ENCODE assay signal across 12 cellular contexts in the genomic region with DNA sequence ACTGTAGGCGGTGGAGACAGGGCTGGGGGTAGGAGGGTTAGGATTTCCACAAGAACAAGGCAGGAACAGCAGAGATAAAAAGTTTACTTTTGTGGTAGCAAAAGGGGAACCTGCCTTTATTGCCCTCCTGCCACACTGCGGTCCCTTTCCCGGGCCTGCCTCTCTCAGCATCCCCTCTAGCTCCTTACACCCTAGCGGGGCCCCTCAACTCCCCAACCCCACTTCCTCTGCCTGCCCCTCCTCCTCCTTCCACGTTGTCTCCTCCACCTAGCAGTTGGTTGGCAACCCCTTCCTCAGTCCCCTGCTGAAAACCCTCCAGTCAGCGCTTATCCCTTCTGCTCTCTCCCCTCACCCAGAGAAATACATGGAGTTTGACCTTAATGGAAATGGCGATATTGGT. TPM values are rescaled to one million over a fixed set of nuclear protein-coding genes. Genes with fewer than 3 reads are reported as not detected.
A peak's percentile ranks its signal among the peaks of the same experiment; 100 is the strongest.
DNase-seq lines count a peak whose midpoint lies in the region; ATAC-seq and TF ChIP-seq lines count a peak whose summit lies in the region.
"Had no signal": no experiment of that assay in that cellular context is flagged by ENCODE, and none has a peak within 500 bp of the region (broad histone marks: within the 10 kb centered on the region; RNA-seq: fewer than 3 reads in every experiment).

No MANE protein-coding gene starts in this region.

- H3K36me3 Mint-ChIP-seq in activated CD8-positive, alpha-beta memory T cell treated with anti-CD3 and anti-CD28 coated beads, Interleukin-2, amount 10 ng/mL, durations not matched to agents 7 days and 5 days: peaks cover 8% of the 10 kb centered on the region

- no peaks in the 10 kb centered on the region for H3K9me3 ChIP-seq in lower lobe of right lung
- H3K9me3 ChIP-seq: prostate gland had no signal

- H3K36me3 ChIP-seq in lower lobe of right lung: no peaks in the 10 kb centered on the region
- H3K36me3 ChIP-seq: prostate gland had no signal

- ATAC-seq in activated CD8-positive, alpha-beta memory T cell treated with anti-CD3 and anti-CD28 coated beads, Interleukin-2, amount 10 ng/mL, durations not matched to agents 7 days and 5 days: no peak
- ATAC-seq in lower lobe of right lung: no peak
- no peak for ATAC-seq in GM19463 (IDR thresholded peaks at IDR 0.05; ENCODE audit: unreplicated experiment)

- H3K27me3 ChIP-seq in HL-60 (ENCODE audit: insufficient read depth, poor library complexity, severe bottlenecking) (no peaks in the 10 kb centered on the region), lower lobe of right lung (ENCODE audit: low read depth) (no peaks in the 10 kb centered on the region)

- H3K27ac ChIP-seq in HL-60 (replicated peaks): peak overlapping the region; percentile 92
- H3K27ac ChIP-seq in lower lobe of right lung: peak overlapping the region; percentile 56
- H3K27ac ChIP-seq: prostate gland had no signal

- intact Hi-C loops in lower lobe of right lung (cut with DNase I): no loop called here

- peak overlapping the region; percentile 89 for H3K27ac Mint-ChIP-seq in activated CD8-positive, alpha-beta memory T cell treated with anti-CD3 and anti-CD28 coated beads, Interleukin-2, amount 10 ng/mL, durations not matched to agents 7 days and 5 days

- H3K4me1 ChIP-seq in lower lobe of right lung: peaks cover 11% of the 10 kb centered on the region
- H3K4me1 ChIP-seq: prostate gland had no signal

- no peaks in the 10 kb centered on the region for H3K9me3 Mint-ChIP-seq in activated CD8-positive, alpha-beta memory T cell treated with anti-CD3 and anti-CD28 coated beads, Interleukin-2, amount 10 ng/mL, durations not matched to agents 7 days and 5 days (ENCODE audit: low read depth)

- H3K4me3 ChIP-seq in HL-60 (replicated peaks; ENCODE audit: insufficient read depth, low read length) (peak overlapping the region; percentile 54), lower lobe of right lung (peak overlapping the region; percentile 42)
- H3K4me3 ChIP-seq: prostate gland had no signal

- CTCF ChIA-PET in activated CD8-positive, alpha-beta memory T cell treated with anti-CD3 and anti-CD28 coated beads, Interleukin-2, amount 10 ng/mL, durations not matched to agents 7 days and 5 days (lab: Charles Lee): interaction anchor here (0.9 to 6.1 kb wide), 6 partner anchors 15 to 76 kb away, joined by 3 to 40 read pairs (median 4); a partner anchor contains a TSS

- DNase-seq in AML-193 (lab: John Stamatoyannopoulos, UW) (peak; percentile 78 to 82), HL-60 (ENCODE audit: low read depth in 1 of 2, low spot score in 1 of 2) (peak; percentile 79 to 95), lower lobe of right lung (no peak), occipital lobe (lab: John Stamatoyannopoulos, UW) (no peak), OCI-M2 (lab: John Stamatoyannopoulos, UW; ENCODE audit: unreplicated experiment) (no peak), NCI-H2029 (lab: John Stamatoyannopoulos, UW) (no peak)
- DNase-seq in activated CD8-positive, alpha-beta memory T cell treated with anti-CD3 and anti-CD28 coated beads, Interleukin-2, amount 10 ng/mL, durations not matched to agents 7 days and 5 days: peak; percentile 59
- DNase-seq: amniotic stem cell, Calu3, foreskin melanocyte had no signal

- peak overlapping the region; percentile 73 for H3K4me3 Mint-ChIP-seq in activated CD8-positive, alpha-beta memory T cell treated with anti-CD3 and anti-CD28 coated beads, Interleukin-2, amount 10 ng/mL, durations not matched to agents 7 days and 5 days

- H3K27me3 Mint-ChIP-seq in activated CD8-positive, alpha-beta memory T cell treated with anti-CD3 and anti-CD28 coated beads, Interleukin-2, amount 10 ng/mL, durations not matched to agents 7 days and 5 days: no peaks in the 10 kb centered on the region

- H3K4me1 Mint-ChIP-seq in activated CD8-positive, alpha-beta memory T cell treated with anti-CD3 and anti-CD28 coated beads, Interleukin-2, amount 10 ng/mL, durations not matched to agents 7 days and 5 days: peaks cover 34% of the 10 kb centered on the region

- TF ChIP-seq CTCF in HL-60 (IDR thresholded peaks at IDR 0.05; ENCODE audit: insufficient read depth, low read length) (no peak), lower lobe of right lung (IDR thresholded peaks at IDR 0.05) (no peak)

RNA-seq across cellular contexts. Expression of a gene that starts 0.7 kb away (rescaled TPM):
- 10 to 100 TPM; 47.4 to 63.4 TPM for total RNA-seq in activated CD8-positive, alpha-beta memory T cell treated with anti-CD3 and anti-CD28 coated beads, Interleukin-2, amount 10 ng/mL, durations not matched to agents 7 days and 5 days
- 109 TPM for total RNA-seq in lower lobe of right lung
- total RNA-seq in occipital lobe: 4.1 TPM
- total RNA-seq: Calu3 had no signal

RNA-seq across cellular contexts. Expression of a gene that starts 4.8 kb away (rescaled TPM):
- total RNA-seq in activated CD8-positive, alpha-beta memory T cell treated with anti-CD3 and anti-CD28 coated beads, Interleukin-2, amount 10 ng/mL, durations not matched to agents 7 days and 5 days: 100 to 1,000 TPM; 265 to 286 TPM
- total RNA-seq in lower lobe of right lung (133 TPM), occipital lobe (31.7 TPM)

RNA-seq across cellular contexts. Expression of a gene that starts 22.9 kb away (rescaled TPM):
- 100 to 1,000 TPM; 137 to 152 TPM for total RNA-seq in activated CD8-positive, alpha-beta memory T cell treated with anti-CD3 and anti-CD28 coated beads, Interleukin-2, amount 10 ng/mL, durations not matched to agents 7 days and 5 days
- total RNA-seq in lower lobe of right lung (2.6 TPM), occipital lobe (not detected)
- total RNA-seq: Calu3, prostate gland had no signal

RNA-seq across cellular contexts. Expression of a gene that starts 29.7 kb away (rescaled TPM):
- total RNA-seq in activated CD8-positive, alpha-beta memory T cell treated with anti-CD3 and anti-CD28 coated beads, Interleukin-2, amount 10 ng/mL, durations not matched to agents 7 days and 5 days: 100 to 1,000 TPM in 1 of 2 experiments, 10 to 100 TPM in 1; 71.6 to 109 TPM
- total RNA-seq in lower lobe of right lung (127 TPM), occipital lobe (0.94 TPM)

RNA-seq across cellular contexts. Expression of a gene that starts 33.5 kb away (rescaled TPM):
- total RNA-seq in activated CD8-positive, alpha-beta memory T cell treated with anti-CD3 and anti-CD28 coated beads, Interleukin-2, amount 10 ng/mL, durations not matched to agents 7 days and 5 days: 100 to 1,000 TPM; 608 to 839 TPM
- total RNA-seq in lower lobe of right lung (10.0 TPM), occipital lobe (0.31 TPM)

Comparison
In these comparisons a context has a peak if more than half of its experiments do, and no peak if none do; other contexts are left out.
1. DNase-seq: peak in AML-193 (2 of 2), HL-60 (2 of 2) and activated CD8-positive, alpha-beta memory T cell treated with anti-CD3 and anti-CD28 coated beads, Interleukin-2, amount 10 ng/mL, durations not matched to agents 7 days and 5 days (single experiment); none in lower lobe of right lung (single experiment), occipital lobe (single experiment), OCI-M2 (single experiment) and NCI-H2029 (single experiment).
2. RNA of a gene that starts 22.9 kb away (total RNA-seq): 137 to 152 TPM in activated CD8-positive, alpha-beta memory T cell treated with anti-CD3 and anti-CD28 coated beads, Interleukin-2, amount 10 ng/mL, durations not matched to agents 7 days and 5 days; 2.6 TPM in lower lobe of right lung (single experiment) and not detected in occipital lobe (single experiment); every median in the first group is over 10 times any median in the second.